ENCODE assay signal across 17 cellular contexts in the genomic region with DNA sequence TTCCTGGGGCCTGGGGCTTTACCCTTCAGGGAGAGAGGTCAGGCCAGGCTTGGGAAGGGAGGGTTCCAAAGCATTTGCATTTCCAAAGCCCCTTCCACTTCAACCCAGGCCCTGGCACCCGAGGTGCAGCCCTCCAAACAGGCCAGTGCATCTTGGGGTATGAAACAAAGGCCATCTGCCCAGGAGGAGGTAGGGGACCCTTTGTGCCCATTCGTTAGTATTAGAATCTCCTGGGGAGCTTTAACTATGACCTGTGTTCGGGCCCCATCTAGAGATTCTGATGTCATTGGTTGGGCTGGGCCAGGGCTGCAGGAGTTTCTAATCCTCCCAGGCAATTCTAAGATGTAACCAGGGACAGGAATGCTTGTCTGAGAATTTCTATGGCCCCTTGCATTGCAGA.
"Had no signal": no experiment of that assay in that cellular context is flagged by ENCODE, and none has a peak within 500 bp of the region (broad histone marks: within the 10 kb centered on the region; RNA-seq: fewer than 3 reads in every experiment).

No MANE protein-coding gene starts in this region.

- H3K4me1 Mint-ChIP-seq: mesothelial cell of epicardium had no signal

- ATAC-seq: activated CD8-positive, alpha-beta T cell treated with anti-CD3 and anti-CD28 coated beads for 36 hours; foreskin keratinocyte; stimulated activated memory B cell treated with anti-CD40 and anti-IgM and Interleukin-4, amounts not matched to agents 10 μg/mL and 1 μg/mL and 100 μg/mL, for 72 hours; T-cell had no signal

- DNase-seq: activated CD4-positive, alpha-beta T cell treated with anti-CD3 and anti-CD28 coated beads for 4 hours; activated CD8-positive, alpha-beta T cell treated with anti-CD3 and anti-CD28 coated beads for 36 hours; activated T-cell treated with anti-CD3 and anti-CD28 coated beads for 4 hours; foreskin keratinocyte; stimulated activated CD4-positive, alpha-beta T cell treated with anti-CD3 and anti-CD28 coated beads, Interleukin-1b, Interleukin-23, amount 100 ng/mL, for 48 hours; T-cell; WERI-Rb-1 had no signal

- H3K4me3 Mint-ChIP-seq: activated CD8-positive, alpha-beta T cell treated with anti-CD3 and anti-CD28 coated beads for 36 hours; activated naive CD8-positive, alpha-beta T cell; mesothelial cell of epicardium; stimulated activated memory B cell treated with anti-CD40 and anti-IgM and Interleukin-4, amounts not matched to agents 10 μg/mL and 1 μg/mL and 100 μg/mL, for 72 hours; T-cell had no signal

- H3K27me3 ChIP-seq: ascending aorta, right atrium auricular region had no signal

- H3K4me3 ChIP-seq: ascending aorta, right atrium auricular region, SK-N-MC, tibial nerve had no signal

- H3K36me3 Mint-ChIP-seq: activated naive CD8-positive, alpha-beta T cell; mesothelial cell of epicardium; stimulated activated memory B cell treated with anti-CD40 and anti-IgM and Interleukin-4, amounts not matched to agents 10 μg/mL and 1 μg/mL and 100 μg/mL, for 72 hours; T-cell had no signal

- H3K27ac Mint-ChIP-seq: activated CD8-positive, alpha-beta T cell treated with anti-CD3 and anti-CD28 coated beads for 36 hours; activated naive CD8-positive, alpha-beta T cell; activated T-helper 2 cell treated with anti-CD3 and anti-CD28 coated beads, Interferon-gamma antibody, Interleukin-2, Interleukin-4, amounts not matched to agents 10 μg/mL and 5 μg/mL and 100 μg/mL, durations not matched to agents 14 hours and 24 hours and 36 hours; mesothelial cell of epicardium; stimulated activated memory B cell treated with anti-CD40 and anti-IgM and Interleukin-4, amounts not matched to agents 10 μg/mL and 1 μg/mL and 100 μg/mL, for 72 hours; T-cell had no signal

- H3K9me3 ChIP-seq: ascending aorta, right atrium auricular region, tibial nerve had no signal

- H3K9me3 Mint-ChIP-seq: activated CD8-positive, alpha-beta T cell treated with anti-CD3 and anti-CD28 coated beads for 36 hours; activated T-helper 2 cell treated with anti-CD3 and anti-CD28 coated beads, Interferon-gamma antibody, Interleukin-2, Interleukin-4, amounts not matched to agents 10 μg/mL and 5 μg/mL and 100 μg/mL, durations not matched to agents 14 hours and 24 hours and 36 hours; mesothelial cell of epicardium; stimulated activated memory B cell treated with anti-CD40 and anti-IgM and Interleukin-4, amounts not matched to agents 10 μg/mL and 1 μg/mL and 100 μg/mL, for 72 hours; T-cell had no signal

- H3K4me1 ChIP-seq: foreskin keratinocyte had no signal

- FAIRE-seq: colon, endothelial cell of umbilical vein had no signal

- H3K36me3 ChIP-seq: ascending aorta, right atrium auricular region, tibial nerve, WERI-Rb-1 had no signal

- H3K27ac ChIP-seq: ascending aorta, foreskin keratinocyte, right atrium auricular region, SK-N-MC, tibial nerve, WERI-Rb-1 had no signal
